Comparison of ENCODE assay signal across 19 cellular contexts in the genomic region with DNA sequence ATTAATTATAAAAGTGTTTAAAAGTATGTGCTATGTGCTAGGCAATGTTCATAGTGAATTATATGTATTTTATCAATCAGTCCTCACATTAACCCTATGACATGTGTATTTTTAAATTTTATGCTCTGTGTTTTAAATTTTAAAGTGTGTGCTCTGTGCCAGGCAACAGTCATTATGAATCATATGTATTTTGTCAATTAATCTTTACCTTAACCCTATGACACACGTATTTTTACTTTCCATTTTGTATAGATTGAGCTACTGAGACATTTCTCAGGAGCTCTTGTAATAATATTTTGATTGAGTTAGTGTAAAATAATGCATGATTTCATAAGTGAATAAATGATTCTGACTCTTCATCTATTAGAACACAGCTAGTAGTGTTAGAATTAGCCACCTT.
"Had no signal": no experiment of that assay in that cellular context is flagged by ENCODE, and none has a peak within 500 bp of the region (broad histone marks: within the 10 kb centered on the region; RNA-seq: fewer than 3 reads in every experiment).

No MANE protein-coding gene starts in this region.

- H3K27ac Mint-ChIP-seq: effector memory CD8-positive, alpha-beta T cell; naive thymus-derived CD8-positive, alpha-beta T cell had no signal

- H3K4me3 ChIP-seq: heart left ventricle, mucosa of descending colon, right atrium auricular region, stomach, thoracic aorta, transverse colon had no signal

- DNase-seq: effector memory CD8-positive, alpha-beta T cell; erythroblast; heart left ventricle; hypothalamus; kidney glomerular epithelial cell; mucosa of descending colon; naive thymus-derived CD8-positive, alpha-beta T cell; small intestine; stimulated activated CD4-positive, alpha-beta T cell treated with anti-CD3 and anti-CD28 coated beads, Interleukin-12 subunit alpha, Interleukin-12 subunit beta, amount 100 ng/mL, for 4 hours; stimulated activated naive CD4-positive, alpha-beta T cell; stomach; substantia nigra; transverse colon had no signal

- H3K36me3 Mint-ChIP-seq: naive thymus-derived CD8-positive, alpha-beta T cell had no signal

- H3K4me1 ChIP-seq: right atrium auricular region had no signal

- H3K27me3 ChIP-seq: heart left ventricle, neutrophil, right atrium auricular region, stomach, transverse colon had no signal

- FAIRE-seq: frontal cortex, islet of Langerhans, small intestine had no signal

- H3K36me3 ChIP-seq: heart left ventricle, neutrophil, right atrium auricular region, stomach, thoracic aorta, transverse colon had no signal

- H3K4me1 Mint-ChIP-seq: naive thymus-derived CD8-positive, alpha-beta T cell had no signal

- H3K27ac ChIP-seq: heart left ventricle, neutrophil, right atrium auricular region, stomach, thoracic aorta, transverse colon had no signal

- H3K27me3 Mint-ChIP-seq: effector memory CD8-positive, alpha-beta T cell; naive thymus-derived CD8-positive, alpha-beta T cell had no signal

- ATAC-seq: effector memory CD8-positive, alpha-beta T cell; heart left ventricle; left lobe of liver; mucosa of descending colon; naive thymus-derived CD8-positive, alpha-beta T cell had no signal

- H3K4me3 Mint-ChIP-seq: effector memory CD8-positive, alpha-beta T cell; naive thymus-derived CD8-positive, alpha-beta T cell had no signal

- H3K9me3 ChIP-seq: heart left ventricle, mucosa of descending colon, neutrophil, right atrium auricular region, stomach, thoracic aorta, transverse colon had no signal
